21 cellular contexts compared by ENCODE assay signal in genomic region chr5:132202711-132203463, GRCh38. TPM values are rescaled to one million over a fixed set of nuclear protein-coding genes. Genes with fewer than 3 reads are reported as not detected.
DNase-seq lines count a peak whose midpoint lies in the region; ATAC-seq and TF ChIP-seq lines count a peak whose summit lies in the region.
"Had no signal": no experiment of that assay in that cellular context is flagged by ENCODE, and none has a peak within 500 bp of the region (broad histone marks: within the 10 kb centered on the region; RNA-seq: fewer than 3 reads in every experiment).

No MANE protein-coding gene starts in this region.

- H3K4me3 Mint-ChIP-seq in progenitor cell of endocrine pancreas (ENCODE audit: low read depth), result no peak overlapping the region
- H3K4me3 Mint-ChIP-seq: activated CD8-positive, alpha-beta T cell treated with anti-CD3 and anti-CD28 coated beads for 36 hours; activated T-cell treated with anti-CD3 and anti-CD28 coated beads, Interleukin-2, amount 50 U/mL, for 24 hours; CD4-positive, CD25-positive, alpha-beta regulatory T cell; GM23338; T-helper 17 cell had no signal

- no peak for TF ChIP-seq CTCF in choroid plexus epithelial cell (conservative IDR thresholded peaks at IDR 0.05; ENCODE audit: low read depth, low read length)
- no peak for TF ChIP-seq CTCF in progenitor cell of endocrine pancreas (IDR thresholded peaks at IDR 0.05; ENCODE audit: unreplicated experiment)

- DNase-seq in NAMALWA (ENCODE audit: low spot score) (peak; percentile 33), choroid plexus epithelial cell (ENCODE audit: low read depth) (peak; percentile 45), progenitor cell of endocrine pancreas (ENCODE audit: low spot score, unreplicated experiment) (no peak), NCI-H1694 (lab: John Stamatoyannopoulos, UW) (no peak), NCI-H774 (lab: John Stamatoyannopoulos, UW) (no peak)
- DNase-seq: activated CD4-positive, alpha-beta T cell treated with anti-CD3 and anti-CD28 coated beads for 1 hour; activated CD8-positive, alpha-beta T cell treated with anti-CD3 and anti-CD28 coated beads for 36 hours; activated naive CD4-positive, alpha-beta T cell; activated T-cell treated with anti-CD3 and anti-CD28 coated beads, Interleukin-2, amount 50 U/mL, for 24 hours; CD4-positive, CD25-positive, alpha-beta regulatory T cell; kidney; NCI-H1436 treated with DMSO at 0.1 percent for 48 hours; NCI-H524; stimulated activated naive CD4-positive, alpha-beta T cell; T-helper 17 cell had no signal

- peak overlapping the region; percentile 79 for H3K27ac Mint-ChIP-seq in progenitor cell of endocrine pancreas
- H3K27ac Mint-ChIP-seq: activated CD8-positive, alpha-beta T cell treated with anti-CD3 and anti-CD28 coated beads for 36 hours; activated T-cell treated with anti-CD3 and anti-CD28 coated beads, Interleukin-2, amount 50 U/mL, for 24 hours; CD4-positive, CD25-positive, alpha-beta regulatory T cell; GM23338; T-helper 17 cell had no signal

- H3K36me3 Mint-ChIP-seq in progenitor cell of endocrine pancreas (ENCODE audit: insufficient read depth), result peaks cover 7% of the 10 kb centered on the region
- H3K36me3 Mint-ChIP-seq: CD4-positive, CD25-positive, alpha-beta regulatory T cell had no signal

- H3K4me1 Mint-ChIP-seq in progenitor cell of endocrine pancreas (ENCODE audit: low read depth), result peaks cover 18% of the 10 kb centered on the region
- H3K4me1 Mint-ChIP-seq: CD4-positive, CD25-positive, alpha-beta regulatory T cell; T-helper 17 cell had no signal

- no peak overlapping the region for H3K4me3 ChIP-seq in choroid plexus epithelial cell (ENCODE audit: low read depth, low read length)
- H3K4me3 ChIP-seq: cardiac muscle cell, GM23338, lung, SK-N-MC had no signal

- ATAC-seq in GM19351 (IDR thresholded peaks at IDR 0.05; ENCODE audit: unreplicated experiment) (peak; percentile 5), HG03025 (IDR thresholded peaks at IDR 0.05; ENCODE audit: low FRiP score, unreplicated experiment) (no peak)
- ATAC-seq: activated CD8-positive, alpha-beta T cell treated with anti-CD3 and anti-CD28 coated beads for 36 hours; GM23338; T-helper 17 cell had no signal

- H3K27me3 Mint-ChIP-seq in progenitor cell of endocrine pancreas, result no peaks in the 10 kb centered on the region

- H3K9me3 Mint-ChIP-seq in progenitor cell of endocrine pancreas (ENCODE audit: low read depth), result no peaks in the 10 kb centered on the region
- H3K9me3 Mint-ChIP-seq: activated CD8-positive, alpha-beta T cell treated with anti-CD3 and anti-CD28 coated beads for 36 hours; activated T-cell treated with anti-CD3 and anti-CD28 coated beads, Interleukin-2, amount 50 U/mL, for 24 hours; CD4-positive, CD25-positive, alpha-beta regulatory T cell; GM23338 had no signal

RNA-seq across cellular contexts. Expression of gene P4HA2, which starts 24.8 kb away (rescaled TPM):
- total RNA-seq in progenitor cell of endocrine pancreas, result 18.5 and 23.8 TPM in 2 replicates
- total RNA-seq: CD4-positive, CD25-positive, alpha-beta regulatory T cell had no signal

RNA-seq across cellular contexts. Expression of gene PDLIM4, which starts 54.6 kb away (rescaled TPM):
- total RNA-seq in progenitor cell of endocrine pancreas, result 14.3 and 14.7 TPM in 2 replicates
- total RNA-seq: activated CD8-positive, alpha-beta T cell treated with anti-CD3 and anti-CD28 coated beads for 36 hours; CD4-positive, CD25-positive, alpha-beta regulatory T cell; T-helper 17 cell had no signal

Comparison
In these comparisons a context has a peak if more than half of its experiments do, and no peak if none do; other contexts are left out.
1. DNase-seq: peak in NAMALWA (single experiment) and choroid plexus epithelial cell (single experiment); none in progenitor cell of endocrine pancreas (single experiment), NCI-H1694 (single experiment) and NCI-H774 (single experiment).